Comparison of ENCODE assay signal across 8 cellular contexts in the genomic region with DNA sequence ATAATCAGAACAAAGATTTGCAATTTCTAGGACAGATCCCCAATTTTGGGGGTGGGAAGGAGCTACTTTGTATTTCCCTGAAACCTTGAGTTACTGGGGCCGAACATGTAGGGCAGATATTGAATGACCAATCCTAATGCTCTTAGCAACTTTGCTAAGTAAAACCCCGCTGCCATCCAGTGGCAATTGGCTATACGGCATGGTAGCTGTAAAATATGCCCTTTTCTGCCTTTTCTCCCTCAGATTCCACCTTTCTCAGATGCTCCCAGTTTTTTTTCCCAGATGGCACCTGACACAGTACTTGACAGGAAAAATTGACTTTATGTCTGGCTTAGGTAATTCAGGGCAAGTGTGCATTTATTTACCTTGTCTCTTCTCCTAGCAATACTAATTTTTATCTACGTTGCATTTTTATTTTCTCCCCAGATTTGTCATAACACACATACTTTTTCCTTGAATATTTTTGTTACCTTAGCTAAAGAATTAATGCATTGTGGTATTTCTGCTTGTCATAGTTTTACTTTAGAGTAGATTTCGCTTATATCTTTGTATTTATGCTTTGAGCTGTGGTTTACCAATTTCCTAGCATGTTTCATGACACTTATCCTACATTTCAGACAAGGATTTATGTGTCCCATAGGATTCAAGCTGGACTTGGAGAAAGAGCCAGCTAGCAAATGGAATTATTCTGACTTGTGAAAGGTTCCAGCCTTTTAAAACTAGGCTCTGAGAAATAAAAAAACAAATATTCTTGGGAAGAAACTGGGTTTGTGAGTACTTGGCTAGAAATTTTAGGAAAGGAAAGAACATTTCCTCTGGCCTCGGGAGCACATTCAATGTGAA. TPM values are rescaled to one million over a fixed set of nuclear protein-coding genes. Genes with fewer than 3 reads are reported as not detected.
DNase-seq lines count a peak whose midpoint lies in the region; ATAC-seq, FAIRE-seq and TF ChIP-seq lines count a peak whose summit lies in the region.

No MANE protein-coding gene starts in this region.

- peak overlapping the region; percentile 22 for H3K27ac Mint-ChIP-seq in CD8-positive, alpha-beta T cell

- peaks cover 81% of the 10 kb centered on the region for H3K4me1 ChIP-seq in CD8-positive, alpha-beta T cell (ENCODE audit: insufficient read depth, low read length)

- POLR2A ChIA-PET in CD8-positive, alpha-beta T cell (lab: Charles Lee) = interaction anchor here (0.6 to 1.6 kb wide), 7 partner anchors 9 to 900 kb away, joined by 3 to 12 read pairs (median 3); a partner anchor contains a TSS

- no peak overlapping the region for H3K27ac ChIP-seq in CD8-positive, alpha-beta T cell (ENCODE audit: low read depth, low read length)

- TF ChIP-seq CTCF in CD8-positive, alpha-beta T cell (IDR thresholded peaks at IDR 0.05) = peak; percentile 78
- peak; percentile 89 for TF ChIP-seq CTCF in cardiac fibroblast (IDR thresholded peaks at IDR 0.05; ENCODE audit: low read depth, low read length)

- H3K36me3 Mint-ChIP-seq in CD8-positive, alpha-beta T cell = peaks cover 2% of the 10 kb centered on the region

- H3K4me3 Mint-ChIP-seq in CD8-positive, alpha-beta T cell = no peak overlapping the region

- no peaks in the 10 kb centered on the region for H3K9me3 Mint-ChIP-seq in CD8-positive, alpha-beta T cell

- no peaks in the 10 kb centered on the region for H3K9me3 ChIP-seq in CD8-positive, alpha-beta T cell (ENCODE audit: low read length)

- H3K27me3 Mint-ChIP-seq in CD8-positive, alpha-beta T cell (ENCODE audit: low read depth) = no peaks in the 10 kb centered on the region

- no peak for ATAC-seq in CD8-positive, alpha-beta T cell
- ATAC-seq in GM19043 (IDR thresholded peaks at IDR 0.05; ENCODE audit: low read depth, unreplicated experiment) = peak; percentile 60
- ATAC-seq in HG03571 (IDR thresholded peaks at IDR 0.05; ENCODE audit: unreplicated experiment) = no peak

- intact Hi-C loops in CD8-positive, alpha-beta T cell (cut with DNase I, micrococcal nuclease) = loop anchor here (1.0 to 10.0 kb wide), 10 partner anchors 10 to 1248 kb away; a partner anchor contains a TSS

- peaks cover 91% of the 10 kb centered on the region for H3K4me1 Mint-ChIP-seq in CD8-positive, alpha-beta T cell (ENCODE audit: low read depth)

- peak; percentile 94 for FAIRE-seq in islet of Langerhans (lab: Jason Lieb, UNC)

- in situ Hi-C loops in KBM-7 (cut with MboI; ENCODE audit: low pct_unique_long_range_greater_than_20kb, low sequenced_read_pairs) = loop anchor here (25.0 kb wide), 1 partner anchor 1016 kb away; no protein-coding TSS in a partner anchor

- CTCF ChIA-PET in CD8-positive, alpha-beta T cell (lab: Charles Lee) = interaction anchor here (0.7 to 10.2 kb wide), 28 partner anchors 8 to 1108 kb away, joined by 3 to 91 read pairs (median 4); a partner anchor contains a TSS

- no peaks in the 10 kb centered on the region for H3K36me3 ChIP-seq in CD8-positive, alpha-beta T cell (ENCODE audit: insufficient read depth, low read length)

- H3K27me3 ChIP-seq in CD8-positive, alpha-beta T cell (ENCODE audit: insufficient read depth, low read length) = no peaks in the 10 kb centered on the region

- DNase-seq in CD8-positive, alpha-beta T cell = peak in 5 of 7 experiments; percentile 28 to 68 (median 54)
- peak; percentile 63 for DNase-seq in KBM-7
- DNase-seq in SKM-1 (lab: John Stamatoyannopoulos, UW; ENCODE audit: unreplicated experiment) = peak; percentile 27
- DNase-seq in cardiac fibroblast (ENCODE audit: low read depth in 2 of 2) = peak; percentile 84 to 87
- peak; percentile 58 for DNase-seq in stimulated activated CD4-positive, alpha-beta T cell treated with anti-CD3 and anti-CD28 coated beads, Interleukin-15, amount 100 ng/mL, for 24 hours

- no peak overlapping the region for H3K4me3 ChIP-seq in CD8-positive, alpha-beta T cell (ENCODE audit: low read depth, low read length)
- no peak overlapping the region for H3K4me3 ChIP-seq in cardiac fibroblast (replicated peaks in 1 of 2; ENCODE audit: low read depth in 2 of 2, low read length in 2 of 2)

RNA-seq across cellular contexts. Expression of a gene that starts 37.3 kb away (rescaled TPM):
- total RNA-seq in CD8-positive, alpha-beta T cell = 100 to 1,000 TPM; 461 to 470 TPM

Comparison
In these comparisons a context has a peak if more than half of its experiments do, and no peak if none do; other contexts are left out.
1. DNase-seq: peak in every context shown above with its lines; median percentile 86 in cardiac fibroblast; 63 in KBM-7; 58 in stimulated activated CD4-positive, alpha-beta T cell treated with anti-CD3 and anti-CD28 coated beads, Interleukin-15, amount 100 ng/mL, for 24 hours; 54 in CD8-positive, alpha-beta T cell; 27 in SKM-1.